24 cellular contexts compared by ENCODE assay signal in the genomic region with DNA sequence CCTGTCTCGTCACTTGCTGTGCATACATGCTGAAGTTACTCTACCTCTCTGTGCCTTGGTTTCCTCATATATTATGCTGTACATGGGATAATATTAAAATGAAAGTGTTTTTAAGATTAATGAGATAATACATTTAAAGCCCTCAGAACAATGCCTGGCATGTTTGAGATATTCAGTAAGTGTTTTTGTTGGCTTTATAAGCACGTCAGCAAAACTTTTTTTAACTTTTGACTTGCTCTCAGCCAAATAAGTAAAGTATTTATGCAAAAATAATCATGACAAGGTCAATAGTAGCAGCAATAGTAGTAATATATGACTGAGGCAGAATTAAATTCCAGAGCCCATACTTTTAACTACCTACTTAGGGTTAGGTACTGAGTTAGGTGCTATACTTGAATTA.
"Had no signal": no experiment of that assay in that cellular context is flagged by ENCODE, and none has a peak within 500 bp of the region (broad histone marks: within the 10 kb centered on the region; RNA-seq: fewer than 3 reads in every experiment).

No MANE protein-coding gene starts in this region.

- H3K27ac ChIP-seq: gastroesophageal sphincter, ovary, right lobe of liver, thoracic aorta, transverse colon, upper lobe of right lung, vagina had no signal

- H3K4me1 ChIP-seq: right lobe of liver, transverse colon, vagina had no signal

- H3K9me3 ChIP-seq: gastroesophageal sphincter, heart right ventricle, ovary, right lobe of liver, thoracic aorta, transverse colon, upper lobe of right lung, vagina had no signal

- H3K36me3 ChIP-seq: gastroesophageal sphincter, heart right ventricle, ovary, right lobe of liver, thoracic aorta, transverse colon, upper lobe of right lung, vagina had no signal

- ATAC-seq: effector memory CD8-positive, alpha-beta T cell; gastroesophageal sphincter; heart right ventricle; left colon; natural killer cell; right lobe of liver; stimulated activated naive B cell treated with anti-CD40 and anti-IgM and Interleukin-4, amounts not matched to agents 10 μg/mL and 1 μg/mL and 100 μg/mL, for 72 hours; upper lobe of right lung had no signal

- DNase-seq: effector memory CD8-positive, alpha-beta T cell; foreskin fibroblast; heart right ventricle; hippocampal formation; islet precursor cell; kidney glomerular epithelial cell; left colon; natural killer cell; occipital lobe; ovary; posterior cingulate gyrus; retina; right lobe of liver; small intestine; stimulated activated CD4-positive, alpha-beta T cell treated with anti-CD3 and anti-CD28 coated beads, Interleukin-15, amount 100 ng/mL, for 24 hours; stimulated activated CD4-positive, alpha-beta T cell treated with anti-CD3 and anti-CD28 coated beads, Interleukin-2, amount 100 ng/mL, for 48 hours; stimulated activated naive B cell treated with anti-CD40 and anti-IgM and Interleukin-4, amounts not matched to agents 10 μg/mL and 1 μg/mL and 100 μg/mL, for 72 hours; transverse colon; upper lobe of right lung had no signal

- H3K4me3 ChIP-seq: coronary artery, gastroesophageal sphincter, heart right ventricle, lung, ovary, right lobe of liver, thoracic aorta, transverse colon, upper lobe of right lung, vagina had no signal

- H3K27me3 ChIP-seq: gastroesophageal sphincter, heart right ventricle, ovary, right lobe of liver, transverse colon, upper lobe of right lung, vagina had no signal
